27 cellular contexts compared by ENCODE assay signal in the genomic region with DNA sequence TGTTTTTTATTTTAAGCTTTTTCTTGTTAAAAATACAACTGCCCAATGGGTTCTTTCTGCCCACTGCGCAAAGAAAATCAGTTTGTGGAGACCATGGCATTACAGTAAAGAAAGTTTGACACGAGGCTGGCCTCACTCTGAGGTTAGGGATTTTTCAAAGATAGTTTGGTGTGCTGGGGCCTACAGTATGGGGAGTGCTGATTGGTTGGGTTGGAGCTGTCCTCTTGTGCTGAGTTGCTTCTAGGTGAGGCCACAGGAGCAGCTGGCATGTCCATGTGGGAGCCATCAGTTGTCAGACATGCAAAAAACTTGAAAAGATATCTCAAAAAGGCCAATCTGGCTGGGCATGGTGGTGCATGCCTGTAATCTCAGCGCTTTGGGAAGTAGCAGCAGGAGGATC.
"Had no signal": no experiment of that assay in that cellular context is flagged by ENCODE, and none has a peak within 500 bp of the region (broad histone marks: within the 10 kb centered on the region; RNA-seq: fewer than 3 reads in every experiment).

No MANE protein-coding gene starts in this region.

- H3K27me3 Mint-ChIP-seq: naive thymus-derived CD8-positive, alpha-beta T cell; natural killer cell treated with Interleukin-12 subunit alpha and Interleukin-12 subunit beta and Interleukin-15 and Interleukin-18, amount 100 ng/mL, for 72 hours; stimulated activated naive B cell treated with anti-CD40 and anti-IgM and Interleukin-4, amounts not matched to agents 10 μg/mL and 1 μg/mL and 100 μg/mL, for 72 hours; stimulated activated naive CD8-positive, alpha-beta T cell treated with anti-CD3 and anti-CD28 coated beads, Interleukin-15, Interleukin-2, amounts not matched to agents 100 ng/mL and 50 ng/mL, for 24 hours; type B pancreatic cell had no signal

- H3K9me3 Mint-ChIP-seq: naive thymus-derived CD8-positive, alpha-beta T cell; natural killer cell treated with Interleukin-12 subunit alpha and Interleukin-12 subunit beta and Interleukin-15 and Interleukin-18, amount 100 ng/mL, for 72 hours; nephron progenitor cell; neural crest cell; stimulated activated effector memory CD8-positive, alpha-beta T cell treated with anti-CD3 and anti-CD28 coated beads, Interleukin-12 subunit alpha, Interleukin-12 subunit beta, amount 100 ng/mL, for 72 hours; stimulated activated naive CD8-positive, alpha-beta T cell treated with anti-CD3 and anti-CD28 coated beads, Interleukin-15, Interleukin-2, amounts not matched to agents 100 ng/mL and 50 ng/mL, for 24 hours; type B pancreatic cell had no signal

- H3K4me3 ChIP-seq: pancreas, prostate gland, right lobe of liver, sigmoid colon, stomach, thoracic aorta, thyroid gland, tibial nerve, upper lobe of right lung, uterus had no signal

- H3K4me1 Mint-ChIP-seq: nephron progenitor cell had no signal

- H3K9me3 ChIP-seq: neutrophil, pancreas, prostate gland, right lobe of liver, sigmoid colon, stomach, thoracic aorta, thyroid gland, tibial nerve, upper lobe of right lung, uterus had no signal

- H3K4me3 Mint-ChIP-seq: naive thymus-derived CD8-positive, alpha-beta T cell; natural killer cell treated with Interleukin-12 subunit alpha and Interleukin-12 subunit beta and Interleukin-15 and Interleukin-18, amount 100 ng/mL, for 72 hours; nephron progenitor cell; neural crest cell; stimulated activated effector memory CD8-positive, alpha-beta T cell treated with anti-CD3 and anti-CD28 coated beads, Interleukin-12 subunit alpha, Interleukin-12 subunit beta, amount 100 ng/mL, for 72 hours; stimulated activated naive B cell treated with anti-CD40 and anti-IgM and Interleukin-4, amounts not matched to agents 10 μg/mL and 1 μg/mL and 100 μg/mL, for 72 hours; stimulated activated naive CD8-positive, alpha-beta T cell treated with anti-CD3 and anti-CD28 coated beads, Interleukin-15, Interleukin-2, amounts not matched to agents 100 ng/mL and 50 ng/mL, for 24 hours; type B pancreatic cell had no signal

- DNase-seq: naive thymus-derived CD8-positive, alpha-beta T cell; nephron progenitor cell; nucleus accumbens; pancreas; right cardiac atrium; right lobe of liver; sigmoid colon; small intestine; stimulated activated CD4-positive, alpha-beta T cell treated with anti-CD3 and anti-CD28 coated beads, Interleukin-15, amount 100 ng/mL, for 24 hours; stimulated activated CD4-positive, alpha-beta T cell treated with anti-CD3 and anti-CD28 coated beads, Interleukin-2, amount 100 ng/mL, for 24 hours; stimulated activated CD4-positive, alpha-beta T cell treated with anti-CD3 and anti-CD28 coated beads, Interleukin-2, amount 100 ng/mL, for 48 hours; stimulated activated CD4-positive, alpha-beta T cell treated with anti-CD3 and anti-CD28 coated beads, Interleukin-4, amount 100 ng/mL, for 24 hours; stimulated activated naive B cell treated with anti-CD40 and anti-IgM and Interleukin-4, amounts not matched to agents 10 μg/mL and 1 μg/mL and 100 μg/mL, for 72 hours; stimulated activated naive CD4-positive, alpha-beta T cell treated with Interleukin-2 at 50 U/mL for 16 hours; stomach; thyroid gland; upper lobe of right lung; uterus had no signal

- FAIRE-seq: pancreas, small intestine had no signal

- H3K4me1 ChIP-seq: upper lobe of right lung, uterus had no signal

- H3K36me3 Mint-ChIP-seq: natural killer cell treated with Interleukin-12 subunit alpha and Interleukin-12 subunit beta and Interleukin-15 and Interleukin-18, amount 100 ng/mL, for 72 hours; stimulated activated effector memory CD8-positive, alpha-beta T cell treated with anti-CD3 and anti-CD28 coated beads, Interleukin-12 subunit alpha, Interleukin-12 subunit beta, amount 100 ng/mL, for 72 hours had no signal

- H3K27me3 ChIP-seq: neutrophil, pancreas, right lobe of liver, sigmoid colon, stomach, thyroid gland, tibial nerve, upper lobe of right lung, uterus had no signal

- H3K27ac ChIP-seq: neutrophil, pancreas, prostate gland, right lobe of liver, sigmoid colon, stomach, thoracic aorta, thyroid gland, tibial nerve, upper lobe of right lung, uterus had no signal

- ATAC-seq: naive thymus-derived CD8-positive, alpha-beta T cell; natural killer cell treated with Interleukin-12 subunit alpha and Interleukin-12 subunit beta and Interleukin-15 and Interleukin-18, amount 100 ng/mL, for 72 hours; pancreas; right cardiac atrium; right lobe of liver; stimulated activated effector memory CD8-positive, alpha-beta T cell treated with anti-CD3 and anti-CD28 coated beads, Interleukin-12 subunit alpha, Interleukin-12 subunit beta, amount 100 ng/mL, for 72 hours; stimulated activated naive B cell treated with anti-CD40 and anti-IgM and Interleukin-4, amounts not matched to agents 10 μg/mL and 1 μg/mL and 100 μg/mL, for 72 hours; upper lobe of right lung had no signal

- H3K36me3 ChIP-seq: neutrophil, pancreas, prostate gland, right lobe of liver, sigmoid colon, stomach, thoracic aorta, thyroid gland, tibial nerve, upper lobe of right lung, uterus had no signal

- H3K27ac Mint-ChIP-seq: natural killer cell treated with Interleukin-12 subunit alpha and Interleukin-12 subunit beta and Interleukin-15 and Interleukin-18, amount 100 ng/mL, for 72 hours; nephron progenitor cell; stimulated activated effector memory CD8-positive, alpha-beta T cell treated with anti-CD3 and anti-CD28 coated beads, Interleukin-12 subunit alpha, Interleukin-12 subunit beta, amount 100 ng/mL, for 72 hours; stimulated activated naive B cell treated with anti-CD40 and anti-IgM and Interleukin-4, amounts not matched to agents 10 μg/mL and 1 μg/mL and 100 μg/mL, for 72 hours; stimulated activated naive CD8-positive, alpha-beta T cell treated with anti-CD3 and anti-CD28 coated beads, Interleukin-15, Interleukin-2, amounts not matched to agents 100 ng/mL and 50 ng/mL, for 24 hours; type B pancreatic cell had no signal
